In the genomic region with DNA sequence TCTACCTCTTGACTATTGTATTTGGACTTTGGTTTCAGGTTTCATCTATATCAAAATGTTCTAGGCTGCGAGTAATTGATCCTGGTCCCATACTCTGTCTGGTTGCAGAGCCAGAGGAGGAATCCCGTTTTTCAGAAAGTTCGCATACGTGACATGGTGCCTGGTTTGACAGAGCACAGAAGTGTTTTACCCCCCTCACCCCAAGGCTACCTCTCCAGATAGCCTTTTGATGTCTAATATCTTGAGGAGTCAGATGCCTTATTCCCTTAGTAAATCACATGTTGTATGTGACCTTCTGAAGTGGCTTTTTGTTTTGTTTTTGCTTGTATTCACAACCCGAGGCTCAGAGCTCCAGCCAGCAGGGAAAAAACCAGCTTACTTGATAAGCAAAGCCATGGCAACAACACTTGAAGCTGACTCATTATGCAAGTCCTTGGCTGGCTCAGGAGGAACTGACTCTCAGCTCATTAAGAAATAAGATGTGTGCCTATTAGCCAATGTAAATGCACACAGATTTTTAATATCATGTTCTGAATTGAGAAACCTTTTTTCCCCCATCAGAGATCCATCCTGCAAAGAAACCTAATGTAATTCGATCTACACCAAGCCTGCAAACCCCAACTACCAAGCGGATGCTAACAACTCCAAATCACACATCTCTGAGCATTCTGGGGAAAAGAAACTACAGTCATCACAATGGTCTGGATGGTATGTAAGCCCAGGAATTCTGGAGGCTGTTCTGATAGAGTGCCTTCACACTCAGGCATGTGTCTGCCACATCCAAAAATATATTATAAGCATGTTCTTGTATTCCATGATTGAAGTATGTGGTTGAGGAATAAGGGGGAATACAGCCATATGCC, we compare ENCODE assay signal across 8 cellular contexts. TPM values are rescaled to one million over a fixed set of nuclear protein-coding genes. Genes with fewer than 3 reads are reported as not detected.
DNase-seq lines count a peak whose midpoint lies in the region; ATAC-seq, FAIRE-seq and TF ChIP-seq lines count a peak whose summit lies in the region.

No MANE protein-coding gene starts in this region.

- CTCF ChIA-PET in HepG2 (lab: Yijun Ruan, JAX; ENCODE audit: low intra/inter-chr PET ratio, low total read pairs), result no interaction called here

- H3K27ac Mint-ChIP-seq in mesothelial cell of epicardium, result peak overlapping the region; percentile 48

- FAIRE-seq in HepG2 (lab: Jason Lieb, UNC), result no peak

- H3K4me3 Mint-ChIP-seq in mesothelial cell of epicardium, result no peak overlapping the region

- in situ Hi-C loops in HepG2 (cut with HindIII; ENCODE audit: extremely low pct_ligation_motif_present, low pct_unique_long_range_greater_than_20kb), result no loop called here

- H3K4me1 ChIP-seq in colonic mucosa (peaks cover 4% of the 10 kb centered on the region), HepG2 (ENCODE audit: insufficient read depth, low read length) (no peaks in the 10 kb centered on the region)

- H4K20me1 ChIP-seq in HepG2 (ENCODE audit: insufficient read depth, low read length), result no peaks in the 10 kb centered on the region

- no peak for TF ChIP-seq RAD21 in HepG2 (CRISPR knock-in tag; IDR thresholded peaks at IDR 0.05)

- POLR2A ChIA-PET in HepG2 (lab: Yijun Ruan, JAX), result no interaction called here

- H2AFZ ChIP-seq in HepG2 (ENCODE audit: low read length), result no peak overlapping the region

- BruUV-seq in HepG2 (replicated peaks; lab: Mats Ljungman, UMichigan), result no TSS peak

- H3K79me2 ChIP-seq in HepG2 (ENCODE audit: insufficient read depth, low read length), result no peaks in the 10 kb centered on the region

- no peak for TF ChIP-seq POLR2A in HepG2 (IDR thresholded peaks at IDR 0.05; ENCODE audit: insufficient read depth in 1 of 2, low read depth in 2 of 2, low read length in 2 of 2)

- H3K36me3 Mint-ChIP-seq in mesothelial cell of epicardium, result peaks cover 16% of the 10 kb centered on the region

- no peak overlapping the region for H3K4me3 ChIP-seq in colonic mucosa
- no peak overlapping the region for H3K4me3 ChIP-seq in HepG2 (replicated peaks in 1 of 3; ENCODE audit: insufficient read depth in 1 of 3, low read depth in 2 of 3, low read length in 3 of 3)

- H3K27me3 ChIP-seq in colonic mucosa (no peaks in the 10 kb centered on the region), HepG2 (ENCODE audit: control insufficient read depth in 1 of 2, insufficient read depth in 2 of 2, low read length in 2 of 2) (no peaks in the 10 kb centered on the region)

- TF ChIP-seq EP300 in HepG2 (IDR thresholded peaks at IDR 0.05; ENCODE audit: low read depth in 2 of 2, low read length in 2 of 2) (no peak), HepG2 (CRISPR knock-in tag; IDR thresholded peaks at IDR 0.05; ENCODE audit: borderline replicate concordance) (no peak)

- DNase-seq in Ammon's horn (ENCODE audit: low spot score) (peak; percentile 78), NOMO-1 (lab: John Stamatoyannopoulos, UW; ENCODE audit: unreplicated experiment in 2 of 2) (peak; percentile 65 to 93), colonic mucosa (peak; percentile 30), mesothelial cell of epicardium (ENCODE audit: low spot score in 2 of 2, unreplicated experiment in 2 of 2) (no peak), NCI-H774 (lab: John Stamatoyannopoulos, UW) (no peak), HepG2 (ENCODE audit: low spot score) (no peak)

- ATAC-seq in GM18867 (IDR thresholded peaks at IDR 0.05; ENCODE audit: unreplicated experiment) (peak; percentile 97), HG02973 (IDR thresholded peaks at IDR 0.05; ENCODE audit: unreplicated experiment) (peak; percentile 98), HepG2 (no peak)

- WGBS in HepG2 (ENCODE audit: low lambda C conversion rate), result 87% methylated on average over 7 of the region's 7 CpGs

- H3K9me3 ChIP-seq in colonic mucosa, result no peaks in the 10 kb centered on the region
- no peaks in the 10 kb centered on the region for H3K9me3 ChIP-seq in HepG2 (ENCODE audit: low read length)

- H3K4me2 ChIP-seq in HepG2 (ENCODE audit: low read depth, low read length), result no peak overlapping the region

- H3K9me3 Mint-ChIP-seq in mesothelial cell of epicardium, result no peaks in the 10 kb centered on the region

- H3K9ac ChIP-seq in colonic mucosa (ENCODE audit: low read depth in 2 of 2, low read length in 2 of 2) (no peak overlapping the region), HepG2 (ENCODE audit: insufficient read depth, low read depth, low read length) (no peak overlapping the region)

- H3K4me1 Mint-ChIP-seq in mesothelial cell of epicardium, result peaks cover 16% of the 10 kb centered on the region

- intact Hi-C loops in colonic mucosa (cut with DNase I) (no loop called here), HepG2 (cut with micrococcal nuclease; ENCODE audit: unreplicated experiment) (no loop called here)

- no peak for TF ChIP-seq CTCF in colonic mucosa (IDR thresholded peaks at IDR 0.05)
- no peak for TF ChIP-seq CTCF in mesothelial cell of epicardium (IDR thresholded peaks at IDR 0.05; ENCODE audit: unreplicated experiment)
- TF ChIP-seq CTCF in HepG2 (CRISPR knock-in tag; IDR thresholded peaks at IDR 0.05), result no peak

- H3K27ac ChIP-seq in colonic mucosa (no peak overlapping the region), HepG2 (ENCODE audit: extremely low read length, insufficient read depth, low read length) (no peak overlapping the region)

- no peaks in the 10 kb centered on the region for H3K27me3 Mint-ChIP-seq in mesothelial cell of epicardium (ENCODE audit: low read depth)

- H3K36me3 ChIP-seq in colonic mucosa (no peaks in the 10 kb centered on the region), HepG2 (replicated peaks in 1 of 2; ENCODE audit: control insufficient read depth in 1 of 2, insufficient read depth in 2 of 2, low read length in 2 of 2) (no peaks in the 10 kb centered on the region; a peak in 1 of 5 replicates)

TF ChIP-seq in HepG2, 621 proteins besides CTCF, POLR2A, EP300 and RAD21:
- TF ChIP-seq ZFP41 (CRISPR knock-in tag; IDR thresholded peaks at IDR 0.05; ENCODE audit: borderline replicate concordance) (no peak), MAFK (conservative IDR thresholded peaks at IDR 0.05 in 1 of 2, IDR thresholded peaks at IDR 0.05 in 1 of 2; ENCODE audit: low read length in 2 of 2) (no peak)

RNA-seq across cellular contexts. Expression of a gene that starts 41.4 kb away (rescaled TPM):
- total RNA-seq in colonic mucosa (1 to 10 TPM; 1.3 to 3.9 TPM), mesothelial cell of epicardium (6.9 to 7.5 TPM (median 7.2 TPM) in 3 replicates), HepG2 (2016; rRNA removed; fragmentation: Illumina TruSeq; extraction: Trizol) (6.5 and 8.0 TPM in 2 replicates)
- total RNA-seq in HepG2 (2016; cell fraction: cytosol; rRNA removed; fragmentation: Illumina TruSeq; extraction: Trizol; ENCODE audit: low read depth), result 0.40 and 0.97 TPM in 2 replicates
- total RNA-seq in HepG2 (2016; cell fraction: insoluble cytoplasmic fraction; rRNA removed; fragmentation: Illumina TruSeq; extraction: Trizol), result 5.2 and 7.1 TPM in 2 replicates
- 2.6 TPM in 2 replicates for total RNA-seq in HepG2 (2016; cell fraction: membrane; rRNA removed; fragmentation: Illumina TruSeq; extraction: Trizol)
- total RNA-seq in HepG2 (2016; cell fraction: nucleus; rRNA removed; fragmentation: Illumina TruSeq; extraction: Trizol), result 6.6 and 6.8 TPM in 2 replicates
- polyA plus RNA-seq in HepG2 (2011; rRNA removed), result 9.0 and 11.3 TPM in 2 replicates
- 4.6 and 5.3 TPM in 2 replicates for polyA plus RNA-seq in HepG2 (2011; cell fraction: cytosol; rRNA removed)
- polyA plus RNA-seq in HepG2 (2011; cell fraction: nucleus; rRNA removed), result 50.2 and 58.5 TPM in 2 replicates
- polyA plus RNA-seq in HepG2 (2012), result 7.4 and 10.0 TPM in 2 replicates
- 0.54 and 0.68 TPM in 2 replicates for polyA plus RNA-seq in HepG2 (2016; cell fraction: cytosol; fragmentation: Illumina TruSeq; extraction: Trizol; ENCODE audit: low read depth)
- polyA plus RNA-seq in HepG2 (2016; cell fraction: insoluble cytoplasmic fraction; fragmentation: Illumina TruSeq; extraction: Trizol; ENCODE audit: low read depth), result 6.9 and 8.9 TPM in 2 replicates
- 1.8 and 2.0 TPM in 2 replicates for polyA plus RNA-seq in HepG2 (2016; cell fraction: membrane; fragmentation: Illumina TruSeq; extraction: Trizol; ENCODE audit: low read depth)
- polyA plus RNA-seq in HepG2 (2016; cell fraction: nucleus; fragmentation: Illumina TruSeq; extraction: Trizol; ENCODE audit: insufficient read depth, low read depth), result 29.7 and 30.8 TPM in 2 replicates
- 18.1 TPM in 1 of 2 replicates, not detected in the other for polyA minus RNA-seq in HepG2 (2011; rRNA and poly(A)+ RNA removed; ENCODE audit: low replicate concordance)
- polyA minus RNA-seq in HepG2 (2011; cell fraction: cytosol; rRNA and poly(A)+ RNA removed), result 4.5 and 5.7 TPM in 2 replicates
- polyA minus RNA-seq in HepG2 (2011; cell fraction: nucleus; rRNA and poly(A)+ RNA removed), result 7.3 and 8.8 TPM in 2 replicates

Comparison
In these comparisons a context has a peak if more than half of its experiments do, and no peak if none do; other contexts are left out.
1. DNase-seq: peak in Ammon's horn (single experiment), NOMO-1 (2 of 2) and colonic mucosa (single experiment); none in mesothelial cell of epicardium (0 of 2), NCI-H774 (single experiment) and HepG2 (single experiment).